1 cellular context compared by ENCODE assay signal in the genomic region with DNA sequence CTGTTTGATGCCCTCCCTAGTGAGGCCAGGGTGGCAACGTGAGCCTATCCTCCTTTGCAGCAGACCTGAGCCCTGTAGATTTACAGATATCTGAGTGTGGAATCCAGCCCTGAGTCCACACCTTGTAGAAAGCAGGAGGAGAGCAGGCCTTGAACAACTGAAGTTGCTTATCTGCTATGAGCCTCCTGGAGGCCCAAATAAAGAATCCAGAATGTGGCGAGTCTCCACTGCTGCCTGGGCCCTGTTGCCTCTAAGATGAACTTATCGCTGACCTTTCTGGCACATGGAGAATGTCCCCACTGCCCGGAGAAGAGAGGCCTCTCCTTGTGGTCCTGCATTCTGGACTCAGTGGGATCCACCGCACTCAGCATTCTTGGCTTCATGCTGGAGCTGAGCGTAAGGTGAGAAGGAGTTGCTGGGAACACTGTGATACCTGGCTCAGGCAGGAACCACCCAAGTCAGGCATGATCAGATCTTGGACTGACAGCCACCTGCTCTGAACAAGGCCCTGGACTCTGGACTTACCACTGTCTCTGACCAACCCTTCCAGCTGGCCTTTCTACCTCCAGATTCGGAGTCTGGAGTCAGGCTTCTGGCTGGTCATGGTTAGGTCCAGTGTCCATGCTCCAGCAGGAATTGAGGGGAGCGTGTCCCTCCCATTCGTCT.
TF ChIP-seq lines count a peak whose summit lies in the region.

No MANE protein-coding gene starts in this region.

TF ChIP-seq in A549, 52 proteins besides CTCF, POLR2A, EP300 and RAD21:
- no peak for TF ChIP-seq TFCP2L1 (CRISPR knock-in tag; IDR thresholded peaks at IDR 0.05)
- TF ChIP-seq MAFK (IDR thresholded peaks at IDR 0.05; ENCODE audit: partially characterized antibody), result peak; percentile 18
